Comparison of ENCODE assay signal across 24 cellular contexts in genomic region chr5:153159611-153160010, GRCh38.
DNase-seq lines count a peak whose midpoint lies in the region; ATAC-seq, FAIRE-seq and TF ChIP-seq lines count a peak whose summit lies in the region.
"Had no signal": no experiment of that assay in that cellular context is flagged by ENCODE, and none has a peak within 500 bp of the region (broad histone marks: within the 10 kb centered on the region; RNA-seq: fewer than 3 reads in every experiment).

No MANE protein-coding gene starts in this region.

- peaks cover 1% of the 10 kb centered on the region; the same call in 1 of the 2 replicates for H3K27me3 Mint-ChIP-seq in HFFc6 (ENCODE audit: insufficient read depth)
- H3K27me3 Mint-ChIP-seq: progenitor cell of endocrine pancreas; stimulated activated naive CD8-positive, alpha-beta T cell treated with anti-CD3 and anti-CD28 coated beads, Interleukin-15, amount 100 ng/mL, for 72 hours had no signal

- DNase-seq in AG08395 (ENCODE audit: low spot score) (peak; percentile 62), HFFc6 (peak; percentile 60), bronchial epithelial cell (ENCODE audit: low read depth) (peak; percentile 78), kidney glomerular epithelial cell (lab: John Stamatoyannopoulos, UW) (peak; percentile 6), OCI-M2 (lab: John Stamatoyannopoulos, UW; ENCODE audit: unreplicated experiment) (no peak), coronary artery (ENCODE audit: low spot score) (no peak)
- no peak for DNase-seq in stimulated activated CD4-positive, alpha-beta T cell treated with anti-CD3 and anti-CD28 coated beads, Interleukin-2, amount 100 ng/mL, for 24 hours
- DNase-seq: activated T-cell treated with anti-CD3 and anti-CD28 coated beads, Interleukin-2, amount 50 U/mL, for 1 hour; BE2C; caudate nucleus; DMS 273 treated with DMSO at 0.1 percent for 48 hours; KG1; NCI-H446 treated with DMSO at 0.1 percent for 48 hours; stimulated activated CD4-positive, alpha-beta T cell treated with anti-CD3 and anti-CD28 coated beads, Interleukin-12 subunit alpha, Interleukin-12 subunit beta, amount 100 ng/mL, for 4 hours; stimulated activated naive CD8-positive, alpha-beta T cell treated with anti-CD3 and anti-CD28 coated beads, Interleukin-15, amount 100 ng/mL, for 72 hours had no signal

- ATAC-seq in GM21528 (IDR thresholded peaks at IDR 0.05; ENCODE audit: low FRiP score, unreplicated experiment), result no peak
- ATAC-seq: activated naive CD4-positive, alpha-beta T cell treated with anti-CD3 and anti-CD28 coated beads, Interleukin-2, amount 50 U/mL, for 72 hours; left lobe of liver; stimulated activated naive CD8-positive, alpha-beta T cell treated with anti-CD3 and anti-CD28 coated beads, Interleukin-15, amount 100 ng/mL, for 72 hours had no signal

- no peak overlapping the region for H3K27ac ChIP-seq in coronary artery
- H3K27ac ChIP-seq: hepatocyte, HL-60, SK-N-MC, vagina had no signal

- H3K9me3 Mint-ChIP-seq in HFFc6, result peaks cover 4% of the 10 kb centered on the region; the same call in 1 of the 2 replicates

- no peaks in the 10 kb centered on the region for H3K27me3 ChIP-seq in bronchial epithelial cell (ENCODE audit: control insufficient read depth, insufficient read depth, low read length)
- H3K27me3 ChIP-seq: BE2C, hepatocyte, vagina had no signal

- H3K4me1 Mint-ChIP-seq in HFFc6 (ENCODE audit: low read depth), result peaks cover 38% of the 10 kb centered on the region; the same call in 1 of the 2 replicates
- H3K4me1 Mint-ChIP-seq: stimulated activated naive CD8-positive, alpha-beta T cell treated with anti-CD3 and anti-CD28 coated beads, Interleukin-15, amount 100 ng/mL, for 72 hours had no signal

- H3K4me3 ChIP-seq in bronchial epithelial cell (ENCODE audit: low read depth, low read length) (no peak overlapping the region), coronary artery (no peak overlapping the region)
- H3K4me3 ChIP-seq: hepatocyte, SK-N-MC, vagina had no signal

- H3K36me3 Mint-ChIP-seq in HFFc6 (ENCODE audit: low read depth), result no peaks in the 10 kb centered on the region
- H3K36me3 Mint-ChIP-seq: activated naive CD4-positive, alpha-beta T cell treated with anti-CD3 and anti-CD28 coated beads, Interleukin-2, amount 50 U/mL, for 72 hours had no signal

- no peak for FAIRE-seq in bronchial epithelial cell (lab: Jason Lieb, UNC)
- FAIRE-seq: endometrium had no signal

- no peak for TF ChIP-seq CTCF in HFFc6 (IDR thresholded peaks at IDR 0.05)
- TF ChIP-seq CTCF in bronchial epithelial cell (IDR thresholded peaks at IDR 0.05; ENCODE audit: insufficient read depth, low read length, severe bottlenecking), result no peak
- no peak for TF ChIP-seq CTCF in coronary artery (IDR thresholded peaks at IDR 0.05)

- no peaks in the 10 kb centered on the region for H3K36me3 ChIP-seq in bronchial epithelial cell (ENCODE audit: control insufficient read depth, insufficient read depth, low read length)
- H3K36me3 ChIP-seq: BE2C, vagina had no signal

- no peak overlapping the region for H3K27ac Mint-ChIP-seq in HFFc6
- H3K27ac Mint-ChIP-seq: activated naive CD4-positive, alpha-beta T cell treated with anti-CD3 and anti-CD28 coated beads, Interleukin-2, amount 50 U/mL, for 72 hours; progenitor cell of endocrine pancreas; stimulated activated naive CD8-positive, alpha-beta T cell treated with anti-CD3 and anti-CD28 coated beads, Interleukin-15, amount 100 ng/mL, for 72 hours had no signal

- no peak overlapping the region for H3K4me3 Mint-ChIP-seq in HFFc6
- H3K4me3 Mint-ChIP-seq: stimulated activated naive CD8-positive, alpha-beta T cell treated with anti-CD3 and anti-CD28 coated beads, Interleukin-15, amount 100 ng/mL, for 72 hours had no signal

Comparison
In these comparisons a context has a peak if more than half of its experiments do, and no peak if none do; other contexts are left out.
1. DNase-seq: peak in AG08395 (single experiment), HFFc6 (single experiment), bronchial epithelial cell (single experiment) and kidney glomerular epithelial cell (single experiment); none in OCI-M2 (single experiment), coronary artery (single experiment) and stimulated activated CD4-positive, alpha-beta T cell treated with anti-CD3 and anti-CD28 coated beads, Interleukin-2, amount 100 ng/mL, for 24 hours (0 of 2).